ENCODE assay signal across 19 cellular contexts in the genomic region with DNA sequence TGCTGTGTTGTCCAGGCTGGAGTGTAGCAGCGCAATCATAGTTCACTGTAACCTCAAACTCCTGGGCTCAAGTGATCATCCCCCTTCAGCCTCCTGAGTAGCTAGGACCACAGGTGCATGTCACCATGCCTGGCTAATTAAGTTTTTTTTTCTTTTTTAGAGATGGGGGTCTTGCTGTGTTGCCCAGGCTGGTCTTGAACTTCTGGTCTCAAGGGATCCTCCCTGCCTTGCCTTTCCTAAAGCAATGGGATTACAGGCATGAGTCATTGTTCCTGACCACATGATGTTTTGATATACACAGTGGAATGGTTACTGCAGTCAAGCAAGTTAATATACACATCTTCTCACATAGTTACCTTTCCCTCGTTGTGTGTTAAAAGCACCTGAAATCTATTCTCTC.
"Had no signal": no experiment of that assay in that cellular context is flagged by ENCODE, and none has a peak within 500 bp of the region (broad histone marks: within the 10 kb centered on the region; RNA-seq: fewer than 3 reads in every experiment).

No MANE protein-coding gene starts in this region.

- H3K4me1 ChIP-seq: body of pancreas, left ventricle myocardium inferior, sigmoid colon, thyroid gland had no signal

- H3K36me3 ChIP-seq: left ventricle myocardium inferior, sigmoid colon, thyroid gland had no signal

- H3K4me3 ChIP-seq: body of pancreas, left ventricle myocardium inferior, sigmoid colon, thyroid gland had no signal

- FAIRE-seq: urothelium cell line had no signal

- H3K27ac ChIP-seq: body of pancreas, epithelial cell of prostate, left ventricle myocardium inferior, sigmoid colon, thyroid gland had no signal

- ATAC-seq: activated CD4-positive, CD25-positive, alpha-beta regulatory T cell treated with anti-CD3 and anti-CD28 coated beads, Interleukin-2, amount 50 U/mL, for 24 hours; activated CD8-positive, alpha-beta T cell treated with anti-CD3 and anti-CD28 coated beads, Interleukin-2, amount 10 ng/mL, durations not matched to agents 7 days and 5 days; body of pancreas; effector memory CD8-positive, alpha-beta T cell had no signal

- H3K9me3 ChIP-seq: body of pancreas, left ventricle myocardium inferior, sigmoid colon, thyroid gland had no signal

- DNase-seq: activated CD4-positive, alpha-beta T cell treated with anti-CD3 and anti-CD28 coated beads, Interleukin-2, amount 10 ng/mL, durations not matched to agents 7 days and 5 days; activated CD8-positive, alpha-beta T cell treated with anti-CD3 and anti-CD28 coated beads, Interleukin-2, amount 10 ng/mL, durations not matched to agents 7 days and 5 days; activated naive CD4-positive, alpha-beta T cell treated with Interleukin-2 at 50 U/mL for 16 hours; activated naive CD8-positive, alpha-beta T cell treated with anti-CD3 and anti-CD28 coated beads, Interleukin-2, amount 10 ng/mL, durations not matched to agents 7 days and 5 days; activated T-cell treated with anti-CD3 and anti-CD28 coated beads, Interleukin-2, amount 50 U/mL, for 24 hours; body of pancreas; effector memory CD8-positive, alpha-beta T cell; hypothalamus; left ventricle myocardium inferior; mammary epithelial cell; nephron progenitor cell; nucleus accumbens; sigmoid colon; stimulated activated CD4-positive, alpha-beta T cell treated with anti-CD3 and anti-CD28 coated beads, Interleukin-4, amount 100 ng/mL, for 4 hours; stimulated activated naive CD4-positive, alpha-beta T cell treated with Interleukin-2 at 50 U/mL for 16 hours; thyroid gland had no signal

- H3K27me3 ChIP-seq: body of pancreas, sigmoid colon, thyroid gland had no signal
